Comparison of ENCODE assay signal across 1 cellular context in the genomic region with DNA sequence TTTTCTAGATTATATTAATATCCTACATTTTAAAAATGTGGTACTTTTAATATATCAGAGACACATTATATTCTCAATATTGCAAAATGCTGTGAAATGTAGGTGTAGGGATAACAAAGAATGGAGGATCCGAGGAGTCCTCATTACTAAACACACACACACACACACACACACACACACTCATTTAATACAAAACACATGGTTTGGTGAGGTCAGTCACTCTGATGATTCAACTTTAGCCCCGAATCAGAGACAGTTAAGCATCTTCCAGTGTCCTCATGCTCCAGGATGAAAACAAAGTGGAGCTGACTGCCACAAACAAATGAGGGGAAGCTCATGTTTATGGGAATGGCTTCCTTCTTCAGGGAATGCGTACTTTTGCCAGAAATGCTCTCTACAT.
TF ChIP-seq lines count a peak whose summit lies in the region.

No MANE protein-coding gene starts in this region.

TF ChIP-seq in H1, 55 proteins besides CTCF, POLR2A, EP300 and RAD21:
- TF ChIP-seq ATF3 (IDR thresholded peaks at IDR 0.05; ENCODE audit: insufficient read depth, low read depth, low read length): no peak
- no peak for TF ChIP-seq HDAC6 (IDR thresholded peaks at IDR 0.05; ENCODE audit: low read depth, low read length)
- no peak for TF ChIP-seq PHF8 (conservative IDR thresholded peaks at IDR 0.05; ENCODE audit: low read depth, low read length)
- no peak for TF ChIP-seq SIX5 (IDR thresholded peaks at IDR 0.05; ENCODE audit: low read depth, low read length)
- TF ChIP-seq ZNF274 (IDR thresholded peaks at IDR 0.05; ENCODE audit: borderline replicate concordance, extremely low read depth, low read length): no peak
- TF ChIP-seq EGR1 (IDR thresholded peaks at IDR 0.05; ENCODE audit: borderline replicate concordance, low read depth, low read length): no peak
- no peak for TF ChIP-seq SIRT6 (IDR thresholded peaks at IDR 0.05; ENCODE audit: low read length)
- TF ChIP-seq BRCA1 (IDR thresholded peaks at IDR 0.05; ENCODE audit: low read depth, low read length): no peak
- no peak for TF ChIP-seq TEAD4 (IDR thresholded peaks at IDR 0.05; ENCODE audit: low read depth, low read length)
- TF ChIP-seq KDM5A (IDR thresholded peaks at IDR 0.05; ENCODE audit: low read length): no peak
- TF ChIP-seq GABPA (IDR thresholded peaks at IDR 0.05; ENCODE audit: borderline replicate concordance, insufficient read depth, low read length): no peak
- no peak for TF ChIP-seq ASH2L (IDR thresholded peaks at IDR 0.05; ENCODE audit: low read length)
- TF ChIP-seq BCL11A (IDR thresholded peaks at IDR 0.05; ENCODE audit: low read depth in 2 of 2, low read length in 2 of 2): no peak
- no peak for TF ChIP-seq FOSL1 (IDR thresholded peaks at IDR 0.05; ENCODE audit: insufficient read depth, low read depth, low read length)
- no peak for TF ChIP-seq CHD2 (IDR thresholded peaks at IDR 0.05; ENCODE audit: low read length)
- TF ChIP-seq, protein P1, sequence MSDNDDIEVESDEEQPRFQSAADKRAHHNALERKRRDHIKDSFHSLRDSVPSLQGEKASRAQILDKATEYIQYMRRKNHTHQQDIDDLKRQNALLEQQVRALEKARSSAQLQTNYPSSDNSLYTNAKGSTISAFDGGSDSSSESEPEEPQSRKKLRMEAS (IDR thresholded peaks at IDR 0.05): no peak
